Comparison of ENCODE assay signal across 23 cellular contexts in genomic region chr9:124908098-124908497, GRCh38. TPM values are rescaled to one million over a fixed set of nuclear protein-coding genes. Genes with fewer than 3 reads are reported as not detected.
"Had no signal": no experiment of that assay in that cellular context is flagged by ENCODE, and none has a peak within 500 bp of the region (broad histone marks: within the 10 kb centered on the region; RNA-seq: fewer than 3 reads in every experiment).

No MANE protein-coding gene starts in this region.

- H3K9me3 Mint-ChIP-seq: naive thymus-derived CD8-positive, alpha-beta T cell had no signal

- H3K4me3 ChIP-seq: coronary artery, heart left ventricle had no signal

- FAIRE-seq: islet of Langerhans, small intestine had no signal

- H3K27ac ChIP-seq: coronary artery, heart left ventricle, neutrophil had no signal

- DNase-seq: effector CD4-positive, alpha-beta T cell; heart left ventricle; hypothalamus; kidney glomerular epithelial cell; naive thymus-derived CD8-positive, alpha-beta T cell; right cardiac atrium; stimulated activated CD4-positive, alpha-beta T cell treated with anti-CD3 and anti-CD28 coated beads, Interleukin-12 subunit alpha, Interleukin-12 subunit beta, amount 100 ng/mL, for 4 hours; stimulated activated naive CD4-positive, alpha-beta T cell treated with Interleukin-2 at 50 U/mL for 16 hours; trophoblast cell had no signal

- H3K9me3 ChIP-seq: heart left ventricle, neutrophil had no signal

- H3K4me3 Mint-ChIP-seq: naive thymus-derived CD8-positive, alpha-beta T cell had no signal

- ATAC-seq: heart left ventricle; naive thymus-derived CD8-positive, alpha-beta T cell; right cardiac atrium had no signal

- H3K4me1 ChIP-seq: heart left ventricle had no signal

- H3K27me3 ChIP-seq: heart left ventricle, neutrophil had no signal

RNA-seq across cellular contexts. Expression of gene WDR38, which starts 54.8 kb away (rescaled TPM):
- total RNA-seq: dermis microvascular lymphatic vessel endothelial cell; glomerular endothelial cell; heart left ventricle; liver; lung microvascular endothelial cell; mesenteric fat pad; mononuclear cell; naive thymus-derived CD8-positive, alpha-beta T cell; osteoblast; right cardiac atrium; urinary bladder had no signal
- polyA plus RNA-seq: esophagus; liver; naive thymus-derived CD8-positive, alpha-beta T cell; neural cell; small intestine; urinary bladder had no signal
